22 cellular contexts compared by ENCODE assay signal in the genomic region with DNA sequence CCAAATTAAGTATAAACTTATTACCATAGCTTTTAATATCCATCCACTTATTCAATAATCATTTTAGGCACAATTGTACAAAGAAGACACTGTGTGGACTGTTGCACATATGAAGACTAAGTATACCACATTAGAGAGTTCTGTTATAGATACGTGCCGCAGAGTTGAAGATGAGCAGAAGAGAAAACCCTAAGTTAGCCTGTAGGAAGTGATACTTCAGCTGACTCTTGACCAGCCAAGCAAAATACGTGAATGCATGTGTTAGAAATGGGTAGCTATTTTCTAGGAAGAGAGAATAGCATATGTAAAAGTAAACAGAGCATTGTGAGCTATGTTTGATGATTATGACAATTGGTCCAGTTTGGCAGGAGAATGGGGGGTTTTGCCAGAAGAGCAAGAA.
DNase-seq lines count a peak whose midpoint lies in the region; ATAC-seq and TF ChIP-seq lines count a peak whose summit lies in the region.
"Had no signal": no experiment of that assay in that cellular context is flagged by ENCODE, and none has a peak within 500 bp of the region (broad histone marks: within the 10 kb centered on the region; RNA-seq: fewer than 3 reads in every experiment).

No MANE protein-coding gene starts in this region.

- intact Hi-C loops in esophagus muscularis mucosa (cut with DNase I): no loop called here

- DNase-seq in GM10266 (ENCODE audit: extremely low spot score) (peak; percentile 14), WERI-Rb-1 (no peak), DMS153 treated with DMSO at 0.1 percent for 48 hours (lab: John Stamatoyannopoulos, UW; ENCODE audit: unreplicated experiment) (no peak), esophagus muscularis mucosa (ENCODE audit: extremely low spot score) (no peak), DMS 273 treated with DMSO at 0.1 percent for 48 hours (lab: John Stamatoyannopoulos, UW) (no peak)
- DNase-seq: 8988T; BE2C; CD4-positive, alpha-beta memory T cell; DND-41; GDM1; KG1; NCI-H1092; NCI-H226; NCI-H524 treated with DMSO at 0.1 percent for 48 hours; OCI-M1; SIG-M5 had no signal

- H3K27ac ChIP-seq in WERI-Rb-1 (no peak overlapping the region), esophagus muscularis mucosa (replicated peaks in 1 of 4) (no peak overlapping the region)

- H3K36me3 ChIP-seq in WERI-Rb-1 (no peaks in the 10 kb centered on the region), esophagus muscularis mucosa (no peaks in the 10 kb centered on the region)
- H3K36me3 ChIP-seq: BE2C had no signal

- no peak overlapping the region for H3K4me3 ChIP-seq in WERI-Rb-1 (ENCODE audit: low read depth, low read length)
- H3K4me3 ChIP-seq in esophagus muscularis mucosa: no peak overlapping the region
- H3K4me3 ChIP-seq: GM23338 had no signal

- ATAC-seq in GM18858 (IDR thresholded peaks at IDR 0.05; ENCODE audit: unreplicated experiment) (peak; percentile 42), GM21717 (IDR thresholded peaks at IDR 0.05; ENCODE audit: unreplicated experiment) (peak; percentile 74), HG03095 (IDR thresholded peaks at IDR 0.05; ENCODE audit: unreplicated experiment) (peak; percentile 66)
- ATAC-seq: GM23338, HCT116, HepG2 had no signal

- no peak for TF ChIP-seq POLR2A in esophagus muscularis mucosa (IDR thresholded peaks at IDR 0.05; ENCODE audit: low read depth)

- TF ChIP-seq EP300 in esophagus muscularis mucosa (IDR thresholded peaks at IDR 0.05): no peak

- peaks cover 72% of the 10 kb centered on the region for H3K27me3 ChIP-seq in WERI-Rb-1 (ENCODE audit: insufficient read depth, low read depth, severe bottlenecking)
- H3K27me3 ChIP-seq in esophagus muscularis mucosa: no peaks in the 10 kb centered on the region
- H3K27me3 ChIP-seq: BE2C had no signal

- H3K9me3 ChIP-seq in WERI-Rb-1 (ENCODE audit: severe bottlenecking): no peaks in the 10 kb centered on the region
- no peaks in the 10 kb centered on the region for H3K9me3 ChIP-seq in esophagus muscularis mucosa
- H3K9me3 ChIP-seq: BE2C had no signal

- WGBS in esophagus muscularis mucosa: 87% methylated on average over 3 of the region's 3 CpGs

- H3K4me1 ChIP-seq in esophagus muscularis mucosa: no peaks in the 10 kb centered on the region
- H3K4me1 ChIP-seq: BE2C had no signal

- TF ChIP-seq CTCF in GM10266 (IDR thresholded peaks at IDR 0.05; ENCODE audit: control insufficient read depth, insufficient read depth, low read depth, missing control alignments) (no peak), WERI-Rb-1 (IDR thresholded peaks at IDR 0.05; ENCODE audit: low read depth, low read length) (no peak), esophagus muscularis mucosa (IDR thresholded peaks at IDR 0.05) (no peak)
